1 cellular context compared by ENCODE assay signal in genomic region chr10:46555366-46555712, GRCh38.
TF ChIP-seq lines count a peak whose summit lies in the region.

No MANE protein-coding gene starts in this region.

TF ChIP-seq in H1, 55 proteins besides CTCF, POLR2A, EP300 and RAD21 (continued from another document):
- TF ChIP-seq SIN3A (conservative IDR thresholded peaks at IDR 0.05 in 1 of 2, IDR thresholded peaks at IDR 0.05 in 1 of 2; ENCODE audit: low read depth in 1 of 2, low read length in 2 of 2) = no peak
- TF ChIP-seq TAF7 (optimal IDR thresholded peaks at IDR 0.05; ENCODE audit: borderline replicate concordance, low read depth, low read length) = no peak
- no peak for TF ChIP-seq TEAD4 (IDR thresholded peaks at IDR 0.05; ENCODE audit: low read depth, low read length)
- TF ChIP-seq SAP30 (IDR thresholded peaks at IDR 0.05; ENCODE audit: insufficient read depth, insufficient replicate concordance, low read length) = no peak
- TF ChIP-seq POU5F1 (IDR thresholded peaks at IDR 0.05; ENCODE audit: low read depth, low read length) = no peak
- TF ChIP-seq CTBP2 (IDR thresholded peaks at IDR 0.05; ENCODE audit: borderline replicate concordance, insufficient read depth, insufficient read length, low read length) = no peak
